ENCODE assay signal across 8 cellular contexts in the genomic region with DNA sequence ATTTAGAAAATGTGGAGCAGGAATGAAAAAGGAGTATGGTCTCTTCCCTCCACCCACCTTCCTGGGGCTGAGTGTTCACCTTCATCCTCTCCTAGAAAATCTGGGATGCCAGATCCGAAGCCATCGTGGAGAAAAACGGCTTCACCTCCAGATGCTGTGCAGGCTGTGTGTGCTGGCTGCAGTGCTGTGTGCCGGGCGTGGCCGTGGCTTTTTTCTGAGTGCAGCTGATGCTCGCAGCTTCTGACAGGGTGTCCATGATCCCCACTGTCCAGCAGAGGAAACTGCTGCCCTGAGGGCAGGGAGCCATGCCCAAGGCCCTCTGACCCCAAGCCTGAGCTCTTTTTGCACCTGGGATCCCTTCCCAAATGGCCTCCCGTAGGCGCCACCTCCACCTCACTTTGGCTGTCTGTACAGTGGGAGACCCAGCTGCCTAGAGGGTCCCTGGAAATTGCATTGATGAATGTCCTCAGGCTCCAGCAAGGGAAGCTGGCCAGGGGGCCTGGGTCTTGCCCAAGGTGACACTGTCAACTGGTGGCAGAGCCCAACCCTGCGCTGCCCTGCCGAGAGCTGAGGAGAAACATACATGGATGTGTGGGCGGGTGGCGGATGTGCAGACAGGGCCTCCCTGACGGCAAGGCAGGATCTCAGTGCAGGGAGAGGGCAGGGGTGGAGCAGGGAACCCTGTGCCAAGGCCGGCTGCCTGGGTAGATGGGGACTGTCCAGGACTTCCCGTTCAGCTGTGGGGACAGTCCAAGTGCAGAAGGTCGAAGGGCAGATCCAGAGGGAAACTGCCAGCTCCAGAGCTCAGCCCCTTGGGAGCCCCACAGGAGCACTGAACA. TPM values are rescaled to one million over a fixed set of nuclear protein-coding genes. Genes with fewer than 3 reads are reported as not detected.
DNase-seq lines count a peak whose midpoint lies in the region; ATAC-seq, FAIRE-seq and TF ChIP-seq lines count a peak whose summit lies in the region.

No MANE protein-coding gene starts in this region.

- intact Hi-C loops in heart right ventricle (cut with DNase I): no loop called here

- H2AFZ ChIP-seq in SK-N-SH (ENCODE audit: low read depth): no peak overlapping the region

- no peak for TF ChIP-seq CTCF in SK-N-SH (IDR thresholded peaks at IDR 0.05)
- no peak for TF ChIP-seq CTCF in heart right ventricle (IDR thresholded peaks at IDR 0.05)
- TF ChIP-seq CTCF in D721Med (IDR thresholded peaks at IDR 0.05; ENCODE audit: insufficient read depth, missing control alignments): no peak

- H3K9ac ChIP-seq in SK-N-SH: no peak overlapping the region

- peak; percentile 83 for FAIRE-seq in H54 (lab: Jason Lieb, UNC)
- no peak for FAIRE-seq in small intestine (lab: Jason Lieb, UNC)
- FAIRE-seq in D721Med (lab: Jason Lieb, UNC): no peak

- H3K4me1 ChIP-seq in SK-N-SH (ENCODE audit: control insufficient read depth in 1 of 2, insufficient read depth in 2 of 2, low read depth in 1 of 2, low read length in 1 of 2) (peaks cover 0 to 57% of the 10 kb centered on the region in 2 experiments; a peak in 1 of 4 replicates), heart right ventricle (peaks cover 0 to 15% (median 0%) of the 10 kb centered on the region in 9 donors), small intestine (ENCODE audit: control insufficient read depth in 2 of 2, insufficient read depth in 1 of 2, low read depth in 1 of 2, low read length in 1 of 2) (no peaks in the 10 kb centered on the region)

- POLR2A ChIA-PET in SK-N-SH (lab: Yijun Ruan, JAX): interaction anchor here (0.8 to 12.0 kb wide), 5 partner anchors 26 to 237 kb away, joined by 3 to 91 read pairs (median 4); no protein-coding TSS in a partner anchor

- TF ChIP-seq RAD21 in SK-N-SH (IDR thresholded peaks at IDR 0.05; ENCODE audit: low read length): 0 out of 2 replicates have a peak, but pooled peaks have one; percentile 0

- no peaks in the 10 kb centered on the region for H4K20me1 ChIP-seq in SK-N-SH (ENCODE audit: insufficient read depth)

- no peaks in the 10 kb centered on the region for H3K27me3 ChIP-seq in SK-N-SH (ENCODE audit: insufficient read depth)
- no peaks in the 10 kb centered on the region for H3K27me3 ChIP-seq in heart right ventricle
- H3K27me3 ChIP-seq in small intestine (ENCODE audit: control insufficient read depth in 2 of 2, insufficient read depth in 2 of 2, low read length in 2 of 2): no peaks in the 10 kb centered on the region

- H3F3A ChIP-seq in SK-N-SH (replicated peaks; ENCODE audit: insufficient read depth): no peaks in the 10 kb centered on the region

- H3K36me3 ChIP-seq in SK-N-SH (replicated peaks in 1 of 2; ENCODE audit: control insufficient read depth in 1 of 2, insufficient read depth in 2 of 2, low read length in 1 of 2) (no peaks in the 10 kb centered on the region), heart right ventricle (peaks cover 0 to 18% (median 0%) of the 10 kb centered on the region in 9 donors), small intestine (ENCODE audit: control insufficient read depth in 2 of 2, insufficient read depth in 2 of 2, low read length in 2 of 2) (no peaks in the 10 kb centered on the region)

- ATAC-seq in heart right ventricle (peak in 1 of 8 donors; percentile 14), HG03095 (IDR thresholded peaks at IDR 0.05; ENCODE audit: unreplicated experiment) (no peak)

- CTCF ChIA-PET in SK-N-SH (lab: Yijun Ruan, JAX): interaction anchor here (0.9 to 11.4 kb wide), 11 partner anchors 9 to 367 kb away, joined by 3 to 82 read pairs (median 4); no protein-coding TSS in a partner anchor

- 83% methylated on average over 15 of the region's 17 CpGs for WGBS in SK-N-SH (ENCODE audit: low lambda C conversion rate)
- WGBS in heart right ventricle, 2 donors: 78 to 83% methylated on average over 17 of the region's 17 CpGs
- 44 to 69% (median 52%) methylated on average over 17 of the region's 17 CpGs for WGBS in small intestine, 3 donors

- TF ChIP-seq EP300 in SK-N-SH (IDR thresholded peaks at IDR 0.05; ENCODE audit: borderline replicate concordance in 1 of 2, low read depth in 1 of 2, low read length in 1 of 2): no peak

- no peak for TF ChIP-seq POLR2A in H54 (IDR thresholded peaks at IDR 0.05; ENCODE audit: low read depth, low read length)

- DNase-seq in H54 (ENCODE audit: insufficient read length, low spot score) (no peak), SK-N-SH (peak; percentile 59), heart right ventricle (peak; percentile 3 to 24), small intestine (peak; percentile 31), D721Med (ENCODE audit: insufficient read length, low spot score) (no peak), NCI-H345 treated with DMSO at 0.1 percent for 48 hours (lab: John Stamatoyannopoulos, UW; ENCODE audit: unreplicated experiment) (no peak)
- DNase-seq in stimulated activated CD4-positive, alpha-beta T cell treated with anti-CD3 and anti-CD28 coated beads, Interleukin-4, amount 100 ng/mL, for 1 hour: no peak

- H3K4me3 ChIP-seq in SK-N-SH (ENCODE audit: low read depth in 2 of 2, low read length in 1 of 2) (no peak overlapping the region), heart right ventricle (no peak overlapping the region), small intestine (ENCODE audit: low read depth in 1 of 2, low read length in 2 of 2) (no peak overlapping the region)

- no peak overlapping the region for H3K4me2 ChIP-seq in SK-N-SH

- H3K9me3 ChIP-seq in SK-N-SH: no peaks in the 10 kb centered on the region
- no peaks in the 10 kb centered on the region for H3K9me3 ChIP-seq in heart right ventricle
- H3K9me3 ChIP-seq in small intestine (ENCODE audit: control insufficient read depth, low read depth): no peaks in the 10 kb centered on the region

- no peaks in the 10 kb centered on the region for H3K9me2 ChIP-seq in SK-N-SH

- H3K27ac ChIP-seq in SK-N-SH (ENCODE audit: low read depth in 2 of 2, low read length in 1 of 2): peak overlapping the region in 1 of 2 experiments; percentile 73; a peak in 2 of 4 replicates
- H3K27ac ChIP-seq in heart right ventricle: no peak overlapping the region
- no peak overlapping the region for H3K27ac ChIP-seq in small intestine (ENCODE audit: low read depth in 1 of 2, low read length in 1 of 2)

- no peaks in the 10 kb centered on the region for H3K79me2 ChIP-seq in SK-N-SH (ENCODE audit: insufficient read depth)

TF ChIP-seq in SK-N-SH, 30 proteins besides CTCF, POLR2A, EP300 and RAD21:
- TF ChIP-seq EZH2phosphoT487 (IDR thresholded peaks at IDR 0.05; ENCODE audit: borderline replicate concordance, low read depth): no peak
- no peak for TF ChIP-seq SIN3A (IDR thresholded peaks at IDR 0.05; ENCODE audit: borderline replicate concordance, low read depth, low read length)
- TF ChIP-seq GABPA (IDR thresholded peaks at IDR 0.05; ENCODE audit: low read depth): no peak
- no peak for TF ChIP-seq NRF1 (IDR thresholded peaks at IDR 0.05; ENCODE audit: low read depth, low read length)
- TF ChIP-seq FOXM1 (IDR thresholded peaks at IDR 0.05; ENCODE audit: low read depth): no peak
- no peak for TF ChIP-seq MAX (IDR thresholded peaks at IDR 0.05; ENCODE audit: low read depth)
- no peak for TF ChIP-seq ZBTB33 (IDR thresholded peaks at IDR 0.05; ENCODE audit: borderline replicate concordance, low read depth)
- no peak for TF ChIP-seq MXI1 (IDR thresholded peaks at IDR 0.05; ENCODE audit: low read depth, low read length)
- no peak for TF ChIP-seq NFIC (IDR thresholded peaks at IDR 0.05; ENCODE audit: borderline replicate concordance)
- TF ChIP-seq JUND (IDR thresholded peaks at IDR 0.05): no peak

RNA-seq across cellular contexts. Expression of gene BEGAIN, which starts 53.4 kb away (rescaled TPM):
- polyA plus RNA-seq in SK-N-SH (2012; rRNA removed): 4.2 and 4.4 TPM in 2 replicates
- 1.9 and 4.4 TPM in 2 replicates for polyA plus RNA-seq in SK-N-SH (2012; cell fraction: cytosol; rRNA removed)
- 23.8 and 41.4 TPM in 2 replicates for polyA plus RNA-seq in SK-N-SH (2012; cell fraction: nucleus; rRNA removed)
- total RNA-seq in heart right ventricle: 1 to 10 TPM in 5 of 10 donors, under 1 TPM in 5; 0.30 to 4.3 (median 1.1) TPM
- polyA plus RNA-seq in heart right ventricle: under 1 TPM; 0.20 to 0.51 TPM
- polyA plus RNA-seq in small intestine: 10 to 100 TPM in 1 of 3 donors, 1 to 10 TPM in 2; 1.3 to 13.5 (median 7.4) TPM

Comparison
In these comparisons a context has a peak if more than half of its experiments do, and no peak if none do; other contexts are left out.
1. DNase-seq: peak in SK-N-SH (single experiment), heart right ventricle (2 of 2) and small intestine (single experiment); none in H54 (single experiment), D721Med (single experiment), NCI-H345 treated with DMSO at 0.1 percent for 48 hours (single experiment) and stimulated activated CD4-positive, alpha-beta T cell treated with anti-CD3 and anti-CD28 coated beads, Interleukin-4, amount 100 ng/mL, for 1 hour (single experiment).